8 cellular contexts compared by ENCODE assay signal in genomic region chr17:75096082-75096625, GRCh38. TPM values are rescaled to one million over a fixed set of nuclear protein-coding genes. Genes with fewer than 3 reads are reported as not detected.
DNase-seq lines count a peak whose midpoint lies in the region; ATAC-seq and TF ChIP-seq lines count a peak whose summit lies in the region.

No MANE protein-coding gene starts in this region.

- DNase-seq in H4 (ENCODE audit: low spot score) (peak; percentile 93), SKM-1 (lab: John Stamatoyannopoulos, UW; ENCODE audit: unreplicated experiment) (peak; percentile 92), glomerular visceral epithelial cell (ENCODE audit: extremely low spot score) (peak; percentile 95), retinal pigment epithelial cell (ENCODE audit: low read depth) (peak; percentile 84), COLO829 (ENCODE audit: low spot score) (no peak), immature natural killer cell (no peak)
- DNase-seq in activated CD8-positive, alpha-beta memory T cell treated with anti-CD3 and anti-CD28 coated beads, Interleukin-2, amount 50 U/mL, for 48 hours: no peak

- no peak for TF ChIP-seq CTCF in retinal pigment epithelial cell (conservative IDR thresholded peaks at IDR 0.05; ENCODE audit: low read depth, low read length)

- H3K9me3 Mint-ChIP-seq in immature natural killer cell: no peaks in the 10 kb centered on the region

- no peak for ATAC-seq in GM18867 (IDR thresholded peaks at IDR 0.05; ENCODE audit: unreplicated experiment)

- H3K4me1 Mint-ChIP-seq in immature natural killer cell: no peaks in the 10 kb centered on the region

- peaks cover 0 to 2% (median 0%) of the 10 kb centered on the region in 3 donors for H3K27me3 Mint-ChIP-seq in immature natural killer cell (ENCODE audit: low read depth in 3 of 3)

- no peak overlapping the region for H3K4me3 Mint-ChIP-seq in immature natural killer cell

- H3K4me3 ChIP-seq in retinal pigment epithelial cell (ENCODE audit: low read length): no peak overlapping the region

- no peak overlapping the region for H3K27ac Mint-ChIP-seq in immature natural killer cell

- peaks cover 0 to 7% (median 6%) of the 10 kb centered on the region in 3 donors for H3K36me3 Mint-ChIP-seq in immature natural killer cell

RNA-seq across cellular contexts. Expression of gene SLC16A5, which starts 8.4 kb away (rescaled TPM):
- total RNA-seq in H4 (2014; rRNA removed; shearing (Covaris generic)): not detected in 2 replicates
- polyA plus RNA-seq in immature natural killer cell: 1 to 10 TPM; 1.5 to 2.1 (median 1.5) TPM

RNA-seq across cellular contexts. Expression of gene ARMC7, which starts 13.6 kb away (rescaled TPM):
- total RNA-seq in H4 (2014; rRNA removed; shearing (Covaris generic)): 4.0 and 5.2 TPM in 2 replicates
- polyA plus RNA-seq in immature natural killer cell: 1 to 10 TPM in 2 of 3 donors, under 1 TPM in 1; 0.57 to 7.5 (median 3.5) TPM

RNA-seq across cellular contexts. Expression of gene NT5C, which starts 35.4 kb away (rescaled TPM):
- total RNA-seq in H4 (2014; rRNA removed; shearing (Covaris generic)): 122 and 134 TPM in 2 replicates
- 100 to 1,000 TPM in 1 of 3 donors, 10 to 100 TPM in 2; 80.3 to 111 (median 88.8) TPM for polyA plus RNA-seq in immature natural killer cell

RNA-seq across cellular contexts. Expression of gene KCTD2, which starts 49.1 kb away (rescaled TPM):
- 14.3 and 16.5 TPM in 2 replicates for total RNA-seq in H4 (2014; rRNA removed; shearing (Covaris generic))
- polyA plus RNA-seq in immature natural killer cell: 1 to 10 TPM; 2.3 to 6.0 (median 4.4) TPM

RNA-seq across cellular contexts. Expression of gene ATP5PD, which starts 49.4 kb away (rescaled TPM):
- 595 and 655 TPM in 2 replicates for total RNA-seq in H4 (2014; rRNA removed; shearing (Covaris generic))
- 100 to 1,000 TPM; 257 to 366 (median 261) TPM for polyA plus RNA-seq in immature natural killer cell

Comparison
In these comparisons a context has a peak if more than half of its experiments do, and no peak if none do; other contexts are left out.
1. DNase-seq: peak in H4 (single experiment), SKM-1 (single experiment), glomerular visceral epithelial cell (single experiment) and retinal pigment epithelial cell (single experiment); none in activated CD8-positive, alpha-beta memory T cell treated with anti-CD3 and anti-CD28 coated beads, Interleukin-2, amount 50 U/mL, for 48 hours (single experiment), COLO829 (single experiment) and immature natural killer cell (0 of 3).